In genomic region chr2:38301969-38302702, GRCh38 we compare ENCODE assay signal across 1 cellular context.
A peak's percentile ranks its signal among the peaks of the same experiment; 100 is the strongest.
TF ChIP-seq lines count a peak whose summit lies in the region.

No MANE protein-coding gene starts in this region.

TF ChIP-seq in GM12878, 131 proteins besides CTCF, POLR2A, EP300 and RAD21 (continued from another document):
- TF ChIP-seq ZNF592 (IDR thresholded peaks at IDR 0.05), result no peak
- TF ChIP-seq RUNX3 (IDR thresholded peaks at IDR 0.05; ENCODE audit: low read length), result 0 out of 2 replicates have a peak, but pooled peaks have one; percentile 8
